Comparison of ENCODE assay signal across 15 cellular contexts in the genomic region with DNA sequence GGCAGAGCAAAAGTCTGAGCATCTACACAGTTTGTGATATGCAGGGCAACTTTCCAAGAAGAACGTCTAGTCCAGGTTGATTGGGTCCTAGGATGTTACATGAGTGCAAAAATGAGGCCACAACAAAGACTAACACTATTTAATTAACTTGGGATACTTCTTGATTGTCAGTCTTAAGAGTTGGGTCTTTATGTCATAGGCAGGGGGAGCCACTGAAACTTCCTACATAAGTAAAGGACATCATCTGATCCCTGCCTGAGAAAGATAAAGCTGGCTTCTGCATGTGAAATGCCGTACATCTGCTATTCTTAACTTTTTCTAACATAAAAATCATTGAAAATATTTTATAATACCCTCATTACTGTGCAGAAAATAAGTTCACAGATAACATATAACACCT.
DNase-seq lines count a peak whose midpoint lies in the region; ATAC-seq, FAIRE-seq and TF ChIP-seq lines count a peak whose summit lies in the region.
"Had no signal": no experiment of that assay in that cellular context is flagged by ENCODE, and none has a peak within 500 bp of the region (broad histone marks: within the 10 kb centered on the region; RNA-seq: fewer than 3 reads in every experiment).

No MANE protein-coding gene starts in this region.

- H3K9me2 ChIP-seq in GM23248 (ENCODE audit: insufficient read depth): no peaks in the 10 kb centered on the region

- H3K27me3 Mint-ChIP-seq in astrocyte (ENCODE audit: low read depth, unreplicated experiment) (no peaks in the 10 kb centered on the region), type B pancreatic cell (peaks cover 37% of the 10 kb centered on the region)

- H3K4me3 ChIP-seq in GM23248: no peak overlapping the region
- no peak overlapping the region for H3K4me3 ChIP-seq in astrocyte (ENCODE audit: insufficient read depth, low read depth, low read length)
- H3K4me3 ChIP-seq: SK-N-MC had no signal

- no peak overlapping the region for H3K4me3 Mint-ChIP-seq in astrocyte (ENCODE audit: unreplicated experiment)
- no peak overlapping the region for H3K4me3 Mint-ChIP-seq in type B pancreatic cell

- H3K4me2 ChIP-seq in GM23248 (ENCODE audit: unreplicated experiment) (peak overlapping the region; percentile 17), astrocyte (ENCODE audit: low read length) (no peak overlapping the region)

- H3F3A ChIP-seq in GM23248 (ENCODE audit: insufficient read depth): peaks cover 26% of the 10 kb centered on the region

- H3K36me3 ChIP-seq in GM23248 (ENCODE audit: low read depth) (no peaks in the 10 kb centered on the region), astrocyte (ENCODE audit: insufficient read depth, low read length) (no peaks in the 10 kb centered on the region)

- H3K9me3 Mint-ChIP-seq in astrocyte (ENCODE audit: unreplicated experiment): no peaks in the 10 kb centered on the region
- H3K9me3 Mint-ChIP-seq in type B pancreatic cell: peaks cover 4% of the 10 kb centered on the region

- H3K9ac ChIP-seq in GM23248: no peak overlapping the region
- H3K9ac ChIP-seq in astrocyte (ENCODE audit: low read length): peak overlapping the region; percentile 23

- no peak for ATAC-seq in GM19452 (IDR thresholded peaks at IDR 0.05; ENCODE audit: unreplicated experiment)
- no peak for ATAC-seq in left cardiac atrium

- H2AFZ ChIP-seq in GM23248 (no peak overlapping the region), astrocyte (ENCODE audit: low read depth, low read length) (no peak overlapping the region)

- in situ Hi-C loops in GM23248 (cut with MboI): no loop called here

- no peaks in the 10 kb centered on the region for H3K9me3 ChIP-seq in GM23248 (ENCODE audit: low read depth)
- no peaks in the 10 kb centered on the region for H3K9me3 ChIP-seq in astrocyte (ENCODE audit: insufficient read depth, low read depth, low read length)

- no peak overlapping the region for H3K27ac Mint-ChIP-seq in astrocyte (ENCODE audit: unreplicated experiment)
- H3K27ac Mint-ChIP-seq in type B pancreatic cell: no peak overlapping the region

- no peak for TF ChIP-seq POLR2A in erythroblast (IDR thresholded peaks at IDR 0.05; ENCODE audit: low read length)

- H3K27me3 ChIP-seq in GM23248 (replicated peaks; ENCODE audit: insufficient read depth) (no peaks in the 10 kb centered on the region), astrocyte (ENCODE audit: insufficient read depth, low read length) (no peaks in the 10 kb centered on the region)

- H3K36me3 Mint-ChIP-seq in astrocyte (ENCODE audit: low read depth, unreplicated experiment): no peaks in the 10 kb centered on the region
- no peaks in the 10 kb centered on the region for H3K36me3 Mint-ChIP-seq in type B pancreatic cell

- peak; percentile 8 for DNase-seq in GM23248
- no peak for DNase-seq in astrocyte (ENCODE audit: low read depth)
- DNase-seq in erythroblast (lab: John Stamatoyannopoulos, UW): peak; percentile 2 to 4
- no peak for DNase-seq in left cardiac atrium
- DNase-seq in type B pancreatic cell (ENCODE audit: extremely low spot score, unreplicated experiment): no peak
- DNase-seq: DMS153, KBM-7, NCI-H1436, NCI-H2029 treated with DMSO at 0.1 percent for 48 hours, NCI-H510A treated with DMSO at 0.1 percent for 48 hours, NCI-H82 had no signal

- TF ChIP-seq CTCF in 22Rv1 (IDR thresholded peaks at IDR 0.05) (no peak), astrocyte (IDR thresholded peaks at IDR 0.05; ENCODE audit: insufficient read depth, low read depth, low read length) (no peak), type B pancreatic cell (conservative IDR thresholded peaks at IDR 0.05) (no peak)

- H3K79me2 ChIP-seq in GM23248 (ENCODE audit: insufficient read depth) (no peaks in the 10 kb centered on the region), astrocyte (ENCODE audit: insufficient read depth, low read length) (no peaks in the 10 kb centered on the region)

- WGBS in GM23248 (ENCODE audit: low coverage in 1 of 2, low lambda C conversion rate in 2 of 2, missing lambda C conversion rate in 2 of 2), 2 experiments: 69 to 79% methylated on average over 2 of the region's 2 CpGs

- peaks cover 24% of the 10 kb centered on the region for H3K4me1 ChIP-seq in GM23248 (ENCODE audit: insufficient read depth)
- peaks cover 37% of the 10 kb centered on the region for H3K4me1 ChIP-seq in astrocyte (ENCODE audit: insufficient read depth, low read length)

- H3K4me1 Mint-ChIP-seq in astrocyte (ENCODE audit: low read depth, unreplicated experiment): peaks cover 32% of the 10 kb centered on the region
- peaks cover 18% of the 10 kb centered on the region for H3K4me1 Mint-ChIP-seq in type B pancreatic cell (ENCODE audit: unreplicated experiment)

- H3K27ac ChIP-seq in 22Rv1 (peak overlapping the region; percentile 95), GM23248 (peak overlapping the region; percentile 47), astrocyte (ENCODE audit: low read depth, low read length) (peak overlapping the region; percentile 91)
- H3K27ac ChIP-seq: SK-N-MC had no signal

- FAIRE-seq in astrocyte (lab: Jason Lieb, UNC): no peak
- FAIRE-seq: GM19239 had no signal

- H4K20me1 ChIP-seq in GM23248 (ENCODE audit: insufficient read depth) (no peaks in the 10 kb centered on the region), astrocyte (ENCODE audit: insufficient read depth, low read length) (no peaks in the 10 kb centered on the region)

- intact Hi-C loops in left cardiac atrium (cut with DNase I): no loop called here

Comparison
In these comparisons a context has a peak if more than half of its experiments do, and no peak if none do; other contexts are left out.
1. DNase-seq: peak in GM23248 (single experiment) and erythroblast (2 of 2); none in astrocyte (single experiment), left cardiac atrium (single experiment) and type B pancreatic cell (single experiment).
2. Peak in every context shown above with its lines, with median percentiles within 50 percentile points of each other: H3K27ac ChIP-seq.